ENCODE assay signal across 28 cellular contexts in the genomic region with DNA sequence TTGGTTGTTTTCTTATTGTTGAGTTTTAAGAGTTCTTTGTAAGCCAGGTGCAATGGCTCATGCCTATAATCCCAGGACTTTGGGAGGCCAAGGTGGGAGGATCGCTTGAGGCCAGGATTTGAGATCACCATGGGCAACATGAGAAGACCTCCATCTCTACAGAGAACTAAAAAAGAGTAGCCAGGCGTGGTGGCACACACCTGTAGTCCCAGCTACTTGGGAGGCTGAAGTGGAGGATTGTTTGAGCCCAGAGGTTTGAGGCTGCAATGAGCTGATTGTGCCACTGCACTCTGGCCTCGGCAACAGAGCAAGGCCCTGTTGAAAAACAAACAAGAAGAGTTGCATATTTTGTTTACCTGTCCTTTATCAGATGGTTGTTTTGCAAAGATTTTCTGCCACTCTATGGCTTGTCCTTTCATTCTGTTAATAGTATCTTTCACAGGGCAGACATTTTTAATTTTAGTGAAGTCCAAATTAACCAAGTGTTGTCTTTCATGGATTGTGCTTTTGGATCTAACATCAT.
"Had no signal": no experiment of that assay in that cellular context is flagged by ENCODE, and none has a peak within 500 bp of the region (broad histone marks: within the 10 kb centered on the region; RNA-seq: fewer than 3 reads in every experiment).

No MANE protein-coding gene starts in this region.

- H3K9me3 ChIP-seq: left lung, mucosa of descending colon, pancreas, prostate gland, sigmoid colon, spleen, suprapubic skin, thoracic aorta, tibial artery, upper lobe of right lung had no signal

- H3K27ac ChIP-seq: left lung, pancreas, prostate gland, sigmoid colon, spleen, suprapubic skin, thoracic aorta, tibial artery, upper lobe of right lung had no signal

- DNase-seq: hippocampal formation; kidney glomerular epithelial cell; left cardiac atrium; left lung; mesendoderm; midbrain; mucosa of descending colon; naive thymus-derived CD4-positive, alpha-beta T cell; nucleus accumbens; pancreas; posterior cingulate gyrus; retina; right cardiac atrium; sigmoid colon; small intestine; spleen; stimulated activated CD4-positive, alpha-beta T cell treated with anti-CD3 and anti-CD28 coated beads, Interleukin-4, amount 100 ng/mL, for 24 hours; stimulated activated naive CD4-positive, alpha-beta T cell; tibial artery; trophoblast cell; upper lobe of right lung had no signal

- H3K4me1 Mint-ChIP-seq: stimulated activated effector memory CD8-positive, alpha-beta T cell treated with anti-CD3 and anti-CD28 coated beads, Interleukin-12 subunit alpha, Interleukin-12 subunit beta, amount 100 ng/mL, for 72 hours had no signal

- H3K27ac Mint-ChIP-seq: natural killer cell treated with Interleukin-12 subunit alpha and Interleukin-12 subunit beta and Interleukin-15 and Interleukin-18, amount 100 ng/mL, for 72 hours; stimulated activated effector memory CD8-positive, alpha-beta T cell treated with anti-CD3 and anti-CD28 coated beads, Interleukin-12 subunit alpha, Interleukin-12 subunit beta, amount 100 ng/mL, for 72 hours; stimulated activated naive CD8-positive, alpha-beta T cell treated with anti-CD3 and anti-CD28 coated beads, Interleukin-15, Interleukin-2, amounts not matched to agents 100 ng/mL and 50 ng/mL, for 24 hours had no signal

- ATAC-seq: left cardiac atrium; left lung; mucosa of descending colon; naive thymus-derived CD4-positive, alpha-beta T cell; natural killer cell treated with Interleukin-12 subunit alpha and Interleukin-12 subunit beta and Interleukin-15 and Interleukin-18, amount 100 ng/mL, for 72 hours; pancreas; right cardiac atrium; stimulated activated effector memory CD8-positive, alpha-beta T cell treated with anti-CD3 and anti-CD28 coated beads, Interleukin-12 subunit alpha, Interleukin-12 subunit beta, amount 100 ng/mL, for 72 hours; upper lobe of right lung had no signal

- H3K4me3 Mint-ChIP-seq: naive thymus-derived CD4-positive, alpha-beta T cell; natural killer cell treated with Interleukin-12 subunit alpha and Interleukin-12 subunit beta and Interleukin-15 and Interleukin-18, amount 100 ng/mL, for 72 hours; stimulated activated effector memory CD8-positive, alpha-beta T cell treated with anti-CD3 and anti-CD28 coated beads, Interleukin-12 subunit alpha, Interleukin-12 subunit beta, amount 100 ng/mL, for 72 hours; stimulated activated naive CD8-positive, alpha-beta T cell treated with anti-CD3 and anti-CD28 coated beads, Interleukin-15, Interleukin-2, amounts not matched to agents 100 ng/mL and 50 ng/mL, for 24 hours had no signal

- H3K27me3 Mint-ChIP-seq: naive thymus-derived CD4-positive, alpha-beta T cell; natural killer cell treated with Interleukin-12 subunit alpha and Interleukin-12 subunit beta and Interleukin-15 and Interleukin-18, amount 100 ng/mL, for 72 hours; stimulated activated naive CD8-positive, alpha-beta T cell treated with anti-CD3 and anti-CD28 coated beads, Interleukin-15, Interleukin-2, amounts not matched to agents 100 ng/mL and 50 ng/mL, for 24 hours had no signal

- H3K4me3 ChIP-seq: left lung, lung, mucosa of descending colon, pancreas, prostate gland, sigmoid colon, spleen, suprapubic skin, thoracic aorta, tibial artery, upper lobe of right lung had no signal

- H3K9me3 Mint-ChIP-seq: naive thymus-derived CD4-positive, alpha-beta T cell; natural killer cell treated with Interleukin-12 subunit alpha and Interleukin-12 subunit beta and Interleukin-15 and Interleukin-18, amount 100 ng/mL, for 72 hours; stimulated activated effector memory CD8-positive, alpha-beta T cell treated with anti-CD3 and anti-CD28 coated beads, Interleukin-12 subunit alpha, Interleukin-12 subunit beta, amount 100 ng/mL, for 72 hours; stimulated activated naive CD8-positive, alpha-beta T cell treated with anti-CD3 and anti-CD28 coated beads, Interleukin-15, Interleukin-2, amounts not matched to agents 100 ng/mL and 50 ng/mL, for 24 hours had no signal

- H3K4me1 ChIP-seq: left lung, pancreas, prostate gland, sigmoid colon, spleen, suprapubic skin, tibial artery, upper lobe of right lung had no signal

- H3K27me3 ChIP-seq: left lung, pancreas, sigmoid colon, spleen, suprapubic skin, tibial artery, upper lobe of right lung had no signal
